In genomic region chr3:170539886-170540285, GRCh38 we compare ENCODE assay signal across 25 cellular contexts. TPM values are rescaled to one million over a fixed set of nuclear protein-coding genes. Genes with fewer than 3 reads are reported as not detected.
"Had no signal": no experiment of that assay in that cellular context is flagged by ENCODE, and none has a peak within 500 bp of the region (broad histone marks: within the 10 kb centered on the region; RNA-seq: fewer than 3 reads in every experiment).

No MANE protein-coding gene starts in this region.

- H3K4me3 ChIP-seq: pancreas, psoas muscle, right lobe of liver, sigmoid colon, stomach, thoracic aorta, thyroid gland, transverse colon, upper lobe of right lung, uterus had no signal

- H3K4me1 ChIP-seq: pancreas, psoas muscle, right lobe of liver, sigmoid colon, stomach, thyroid gland, transverse colon, upper lobe of right lung, uterus had no signal

- DNase-seq: naive thymus-derived CD8-positive, alpha-beta T cell; nephron progenitor cell; pancreas; psoas muscle; right cardiac atrium; right lobe of liver; sigmoid colon; small intestine; stimulated activated CD4-positive, alpha-beta T cell treated with anti-CD3 and anti-CD28 coated beads, Interleukin-15, amount 100 ng/mL, for 24 hours; stimulated activated CD4-positive, alpha-beta T cell treated with anti-CD3 and anti-CD28 coated beads, Interleukin-2, amount 100 ng/mL, for 24 hours; stimulated activated CD4-positive, alpha-beta T cell treated with anti-CD3 and anti-CD28 coated beads, Interleukin-2, amount 100 ng/mL, for 48 hours; stimulated activated CD4-positive, alpha-beta T cell treated with anti-CD3 and anti-CD28 coated beads, Interleukin-4, amount 100 ng/mL, for 24 hours; stimulated activated naive B cell treated with anti-CD40 and anti-IgM and Interleukin-4, amounts not matched to agents 10 μg/mL and 1 μg/mL and 100 μg/mL, for 72 hours; stimulated activated naive CD4-positive, alpha-beta T cell treated with Interleukin-2 at 50 U/mL for 16 hours; stomach; thyroid gland; transverse colon; upper lobe of right lung; uterus had no signal

- H3K36me3 ChIP-seq: neutrophil, pancreas, right lobe of liver, sigmoid colon, stomach, thoracic aorta, thyroid gland, transverse colon, upper lobe of right lung, uterus had no signal

- H3K27ac ChIP-seq: neutrophil, pancreas, psoas muscle, right lobe of liver, sigmoid colon, stomach, thoracic aorta, thyroid gland, transverse colon, upper lobe of right lung, uterus had no signal

- H3K9me3 ChIP-seq: neutrophil, pancreas, psoas muscle, right lobe of liver, sigmoid colon, stomach, thoracic aorta, thyroid gland, transverse colon, upper lobe of right lung, uterus had no signal

- H3K27me3 ChIP-seq: neutrophil, right lobe of liver, sigmoid colon, thyroid gland, upper lobe of right lung, uterus had no signal

- ATAC-seq: naive thymus-derived CD8-positive, alpha-beta T cell; natural killer cell treated with Interleukin-12 subunit alpha and Interleukin-12 subunit beta and Interleukin-15 and Interleukin-18, amount 100 ng/mL, for 72 hours; pancreas; psoas muscle; right cardiac atrium; right lobe of liver; stimulated activated effector memory CD8-positive, alpha-beta T cell treated with anti-CD3 and anti-CD28 coated beads, Interleukin-12 subunit alpha, Interleukin-12 subunit beta, amount 100 ng/mL, for 72 hours; stimulated activated naive B cell treated with anti-CD40 and anti-IgM and Interleukin-4, amounts not matched to agents 10 μg/mL and 1 μg/mL and 100 μg/mL, for 72 hours; upper lobe of right lung had no signal

RNA-seq across cellular contexts. Expression of gene SLC7A14, which starts 46.0 kb away (rescaled TPM):
- total RNA-seq: naive thymus-derived CD8-positive, alpha-beta T cell; natural killer cell treated with Interleukin-12 subunit alpha and Interleukin-12 subunit beta and Interleukin-15 and Interleukin-18, amount 100 ng/mL, for 72 hours; skeletal muscle tissue; subcutaneous adipose tissue; thoracic aorta; upper lobe of right lung had no signal
- polyA plus RNA-seq: naive thymus-derived CD8-positive, alpha-beta T cell had no signal
